1 cellular context compared by ENCODE assay signal in the genomic region with DNA sequence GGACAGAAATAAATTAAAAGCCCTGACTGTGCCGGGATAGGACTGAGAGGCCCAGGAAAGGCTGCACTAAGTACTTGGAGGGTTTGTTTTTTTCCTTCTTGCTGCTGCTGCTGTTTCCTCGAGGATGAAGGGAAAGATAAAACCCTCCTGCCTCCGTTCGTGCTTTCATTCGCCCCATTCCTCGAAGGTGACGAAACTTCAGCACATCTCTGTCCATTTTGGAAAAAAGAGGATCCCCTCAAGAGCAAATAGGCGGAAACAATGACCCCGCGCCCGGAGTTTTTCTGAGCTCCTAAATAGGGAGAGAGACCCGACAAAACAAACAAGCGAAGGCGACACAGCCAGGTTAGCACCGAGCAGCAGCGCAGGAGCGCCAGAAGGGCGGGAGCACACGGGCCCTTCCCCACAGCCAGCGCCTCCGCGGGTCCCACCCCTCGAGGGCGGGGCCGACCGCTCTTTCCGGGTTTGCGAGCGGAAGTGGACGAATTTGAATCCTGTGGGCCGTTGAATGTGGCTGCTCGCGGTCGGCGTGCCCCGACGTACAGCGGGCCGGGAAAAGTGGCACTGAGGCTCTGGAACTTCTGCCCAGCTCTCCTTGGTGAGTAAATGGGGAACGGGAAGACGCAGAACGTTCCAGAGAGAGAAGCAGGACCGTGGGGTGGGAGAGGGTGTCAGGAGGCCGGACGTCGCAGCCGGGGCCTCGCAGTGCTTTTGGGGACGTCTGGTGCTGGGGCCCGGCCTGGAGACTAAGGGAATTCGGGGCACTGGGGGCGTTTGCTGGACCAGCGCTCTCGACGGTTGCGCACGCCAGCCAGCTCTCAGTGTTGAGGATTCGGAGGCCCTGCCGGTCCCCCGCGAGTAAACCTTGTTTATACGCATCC.
TF ChIP-seq lines count a peak whose summit lies in the region.

A gene with protein sequence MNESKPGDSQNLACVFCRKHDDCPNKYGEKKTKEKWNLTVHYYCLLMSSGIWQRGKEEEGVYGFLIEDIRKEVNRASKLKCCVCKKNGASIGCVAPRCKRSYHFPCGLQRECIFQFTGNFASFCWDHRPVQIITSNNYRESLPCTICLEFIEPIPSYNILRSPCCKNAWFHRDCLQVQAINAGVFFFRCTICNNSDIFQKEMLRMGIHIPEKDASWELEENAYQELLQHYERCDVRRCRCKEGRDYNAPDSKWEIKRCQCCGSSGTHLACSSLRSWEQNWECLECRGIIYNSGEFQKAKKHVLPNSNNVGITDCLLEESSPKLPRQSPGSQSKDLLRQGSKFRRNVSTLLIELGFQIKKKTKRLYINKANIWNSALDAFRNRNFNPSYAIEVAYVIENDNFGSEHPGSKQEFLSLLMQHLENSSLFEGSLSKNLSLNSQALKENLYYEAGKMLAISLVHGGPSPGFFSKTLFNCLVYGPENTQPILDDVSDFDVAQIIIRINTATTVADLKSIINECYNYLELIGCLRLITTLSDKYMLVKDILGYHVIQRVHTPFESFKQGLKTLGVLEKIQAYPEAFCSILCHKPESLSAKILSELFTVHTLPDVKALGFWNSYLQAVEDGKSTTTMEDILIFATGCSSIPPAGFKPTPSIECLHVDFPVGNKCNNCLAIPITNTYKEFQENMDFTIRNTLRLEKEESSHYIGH (plus strand): TSS at position 484 of the 881 bp plus-strand sequence. CDS start 21,922 bp downstream, outside the sequence.

TF ChIP-seq in endothelial cell of umbilical vein, 7 proteins besides CTCF, POLR2A, EP300 and RAD21 (continued from another document):
- TF ChIP-seq, protein P1, sequence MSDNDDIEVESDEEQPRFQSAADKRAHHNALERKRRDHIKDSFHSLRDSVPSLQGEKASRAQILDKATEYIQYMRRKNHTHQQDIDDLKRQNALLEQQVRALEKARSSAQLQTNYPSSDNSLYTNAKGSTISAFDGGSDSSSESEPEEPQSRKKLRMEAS (IDR thresholded peaks at IDR 0.05; ENCODE audit: insufficient read depth, insufficient read length), result peak; percentile 54
- no peak for TF ChIP-seq GATA2 (IDR thresholded peaks at IDR 0.05; ENCODE audit: insufficient read depth, insufficient read length, low read depth, low read length)
- TF ChIP-seq EZH2 (IDR thresholded peaks at IDR 0.05; ENCODE audit: borderline replicate concordance, low read depth, low read length, severe bottlenecking), result no peak
